ENCODE assay signal across 12 cellular contexts in the genomic region with DNA sequence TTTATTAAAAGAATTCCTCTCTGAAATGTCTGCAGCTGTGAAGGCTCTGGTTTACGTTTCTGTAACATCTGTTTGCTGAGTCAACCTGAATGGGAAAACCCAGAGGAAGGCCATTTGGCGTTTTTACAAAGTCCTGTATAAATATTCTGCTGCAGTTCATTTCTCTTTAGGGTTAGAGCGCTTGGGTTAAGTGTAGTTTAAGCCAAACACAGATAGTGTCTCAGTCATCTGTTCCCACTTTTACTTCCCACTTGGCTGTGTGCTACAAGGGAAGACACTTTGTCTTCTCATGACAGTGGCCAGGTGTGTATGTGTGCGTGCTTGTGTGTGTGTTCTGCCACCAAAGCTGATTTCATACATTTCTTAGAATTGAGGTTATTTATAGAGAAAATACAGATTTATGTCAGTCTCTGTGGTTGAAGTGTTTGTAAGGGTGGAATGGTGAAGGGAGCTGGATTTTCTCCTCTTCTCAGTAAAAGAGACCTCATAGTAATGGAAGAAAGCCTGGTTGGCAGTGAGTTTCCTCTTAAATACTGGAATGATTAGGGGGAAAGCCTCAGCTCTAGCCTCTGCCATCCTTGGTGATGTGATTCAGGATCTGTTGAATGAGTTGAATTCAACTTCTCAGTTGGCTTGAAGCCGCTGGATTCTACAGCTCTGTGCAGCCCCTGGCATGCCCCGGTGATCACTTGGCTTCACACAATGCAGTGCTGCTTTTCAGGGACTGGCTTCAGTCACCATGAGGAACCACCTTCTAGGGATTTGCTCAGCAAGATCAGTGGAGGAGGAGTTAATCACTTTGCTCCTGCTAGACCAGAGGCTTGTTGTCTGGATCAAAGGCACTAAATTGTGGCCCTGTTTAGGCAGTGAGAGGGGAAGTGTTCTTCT. TPM values are rescaled to one million over a fixed set of nuclear protein-coding genes. Genes with fewer than 3 reads are reported as not detected.
DNase-seq lines count a peak whose midpoint lies in the region; ATAC-seq and TF ChIP-seq lines count a peak whose summit lies in the region.
"Had no signal": no experiment of that assay in that cellular context is flagged by ENCODE, and none has a peak within 500 bp of the region (broad histone marks: within the 10 kb centered on the region; RNA-seq: fewer than 3 reads in every experiment).

No MANE protein-coding gene starts in this region.

- H3K4me3 ChIP-seq in heart left ventricle (no peak overlapping the region), adrenal gland (no peak overlapping the region), hepatocyte (no peak overlapping the region), subcutaneous abdominal adipose tissue (ENCODE audit: low read depth in 1 of 5, low read length in 5 of 5) (no peak overlapping the region), uterus (no peak overlapping the region), WERI-Rb-1 (ENCODE audit: low read depth, low read length) (no peak overlapping the region)
- H3K4me3 ChIP-seq: gastrocnemius medialis had no signal

- H3K79me2 ChIP-seq in hepatocyte, result peaks cover 3% of the 10 kb centered on the region

- ATAC-seq in heart left ventricle, result peak in 3 of 4 donors; percentile 11 to 31 (median 29)
- ATAC-seq: gastrocnemius medialis had no signal

- no peak for TF ChIP-seq POLR2A in heart left ventricle (IDR thresholded peaks at IDR 0.05)
- no peak for TF ChIP-seq POLR2A in adrenal gland (IDR thresholded peaks at IDR 0.05)
- no peak for TF ChIP-seq POLR2A in uterus (IDR thresholded peaks at IDR 0.05)

- H3K9me2 ChIP-seq in hepatocyte (replicated peaks; ENCODE audit: insufficient read depth), result no peaks in the 10 kb centered on the region

- no peak overlapping the region for H2AFZ ChIP-seq in hepatocyte

- H3K36me3 ChIP-seq in heart left ventricle, result peaks cover 0 to 77% (median 63%) of the 10 kb centered on the region in 9 donors
- peaks cover 0 to 64% of the 10 kb centered on the region in 2 donors for H3K36me3 ChIP-seq in adrenal gland (replicated peaks in 1 of 2)
- H3K36me3 ChIP-seq in hepatocyte (replicated peaks; ENCODE audit: insufficient read depth, low read depth), result no peaks in the 10 kb centered on the region
- peaks cover 3 to 75% (median 71%) of the 10 kb centered on the region in 5 donors for H3K36me3 ChIP-seq in subcutaneous abdominal adipose tissue (ENCODE audit: control insufficient read depth in 5 of 5, insufficient read depth in 5 of 5, low read length in 5 of 5)
- H3K36me3 ChIP-seq in uterus, result no peaks in the 10 kb centered on the region
- peaks cover 98% of the 10 kb centered on the region for H3K36me3 ChIP-seq in WERI-Rb-1

- intact Hi-C loops in heart left ventricle (cut with DNase I) (loop anchor here (2.0 to 10.0 kb wide), 13 partner anchors 43 to 668 kb away; a partner anchor contains a TSS), cardiac septum (cut with DNase I) (loop anchor here (2.0 to 10.0 kb wide), 9 partner anchors 23 to 668 kb away; a partner anchor contains a TSS), adrenal gland (cut with DNase I) (loop anchor here (5.0 to 10.0 kb wide), 5 partner anchors 48 to 665 kb away; no protein-coding TSS in a partner anchor), uterus (cut with DNase I; ENCODE audit: low total_unique reads) (loop anchor here (5.0 to 10.0 kb wide), 2 partner anchors 403 to 665 kb away; no protein-coding TSS in a partner anchor)

- H3K9me3 ChIP-seq in heart left ventricle (no peaks in the 10 kb centered on the region), adrenal gland (replicated peaks in 1 of 3) (no peaks in the 10 kb centered on the region), hepatocyte (ENCODE audit: low read depth) (no peaks in the 10 kb centered on the region), subcutaneous abdominal adipose tissue (ENCODE audit: control insufficient read depth in 5 of 5, low read length in 5 of 5) (no peaks in the 10 kb centered on the region), uterus (no peaks in the 10 kb centered on the region), WERI-Rb-1 (ENCODE audit: severe bottlenecking) (no peaks in the 10 kb centered on the region)
- H3K9me3 ChIP-seq: gastrocnemius medialis had no signal

- DNase-seq in heart left ventricle, result no peak
- DNase-seq in cardiac septum (ENCODE audit: low spot score), result no peak
- DNase-seq in adrenal gland, result no peak
- DNase-seq in hepatocyte (ENCODE audit: low spot score), result peak; percentile 23
- no peak for DNase-seq in uterus
- no peak for DNase-seq in WERI-Rb-1
- no peak for DNase-seq in GDM1 (lab: John Stamatoyannopoulos, UW)
- DNase-seq: activated naive CD4-positive, alpha-beta T cell; gastrocnemius medialis; NCI-H1436; NK-92 treated with Interleukin-12 subunit alpha and Interleukin-12 subunit beta, amount 100 ng/mL, for 24 hours had no signal

- H3K4me2 ChIP-seq in hepatocyte, result no peak overlapping the region

- H3K4me1 ChIP-seq in heart left ventricle (peaks cover 0 to 48% (median 29%) of the 10 kb centered on the region in 12 donors), adrenal gland (replicated peaks in 1 of 2) (peaks cover 10 to 20% of the 10 kb centered on the region in 2 donors), hepatocyte (ENCODE audit: insufficient read depth) (peaks cover 15% of the 10 kb centered on the region), subcutaneous abdominal adipose tissue (ENCODE audit: control insufficient read depth in 5 of 5, insufficient read depth in 5 of 5, low read length in 5 of 5) (peaks cover 6 to 28% (median 25%) of the 10 kb centered on the region in 5 donors), uterus (peaks cover 0 to 3% of the 10 kb centered on the region in 2 donors)
- H3K4me1 ChIP-seq: gastrocnemius medialis had no signal

- WGBS in heart left ventricle, 4 donors, result 28 to 38% (median 32%) methylated on average over 6 of the region's 6 CpGs
- WGBS in adrenal gland, 4 donors, result 47 to 53% (median 48%) methylated on average over 5 to 6 of the region's 6 CpGs
- WGBS in hepatocyte (ENCODE audit: low lambda C conversion rate, missing lambda C conversion rate), result 58% methylated on average over 6 of the region's 6 CpGs

- TF ChIP-seq CTCF in heart left ventricle (IDR thresholded peaks at IDR 0.05), result no peak
- TF ChIP-seq CTCF in adrenal gland (IDR thresholded peaks at IDR 0.05), result no peak
- no peak for TF ChIP-seq CTCF in hepatocyte (IDR thresholded peaks at IDR 0.05; ENCODE audit: poor library complexity)
- no peak for TF ChIP-seq CTCF in uterus (IDR thresholded peaks at IDR 0.05)
- no peak for TF ChIP-seq CTCF in WERI-Rb-1 (IDR thresholded peaks at IDR 0.05; ENCODE audit: low read depth, low read length)

- H3K27me3 ChIP-seq in heart left ventricle, result no peaks in the 10 kb centered on the region
- no peaks in the 10 kb centered on the region for H3K27me3 ChIP-seq in adrenal gland
- H3K27me3 ChIP-seq in hepatocyte, result no peaks in the 10 kb centered on the region
- H3K27me3 ChIP-seq in subcutaneous abdominal adipose tissue (ENCODE audit: control insufficient read depth in 5 of 5, insufficient read depth in 4 of 5, low read length in 5 of 5), result no peaks in the 10 kb centered on the region
- H3K27me3 ChIP-seq in uterus, result no peaks in the 10 kb centered on the region
- no peaks in the 10 kb centered on the region for H3K27me3 ChIP-seq in WERI-Rb-1 (ENCODE audit: insufficient read depth, low read depth, severe bottlenecking)
- H3K27me3 ChIP-seq: gastrocnemius medialis had no signal

- H3K27ac ChIP-seq in heart left ventricle (peak overlapping the region in 7 of 12 donors; percentile 3 to 51 (median 36)), adrenal gland (peak overlapping the region in 3 of 5 donors; percentile 18 to 41 (median 31)), hepatocyte (peak overlapping the region; percentile 48), subcutaneous abdominal adipose tissue (ENCODE audit: low read depth, low read length) (peak overlapping the region; percentile 32), uterus (peak overlapping the region in 1 of 2 donors; percentile 14), WERI-Rb-1 (no peak overlapping the region)
- H3K27ac ChIP-seq: gastrocnemius medialis had no signal

- no peaks in the 10 kb centered on the region for H4K20me1 ChIP-seq in hepatocyte (ENCODE audit: insufficient read depth, poor library complexity, severe bottlenecking)

- no peak overlapping the region for H3K9ac ChIP-seq in subcutaneous abdominal adipose tissue (ENCODE audit: low read length in 5 of 5)

RNA-seq across cellular contexts. Expression of a gene that starts 50.6 kb away (rescaled TPM):
- total RNA-seq in heart left ventricle, result 10 to 100 TPM; 18.1 to 31.9 (median 22.7) TPM
- polyA plus RNA-seq in heart left ventricle, result 10 to 100 TPM; 15.0 to 19.7 TPM
- total RNA-seq in cardiac septum, result 23.0 TPM
- total RNA-seq in adrenal gland, result 10 to 100 TPM; 25.9 to 66.7 (median 40.2) TPM
- 10 to 100 TPM; 18.4 to 31.1 (median 30.8) TPM for polyA plus RNA-seq in adrenal gland
- 26.8 and 27.7 TPM in 2 replicates for total RNA-seq in hepatocyte
- 20.0 and 21.0 TPM in 2 replicates for polyA plus RNA-seq in hepatocyte
- total RNA-seq in uterus, result 10 to 100 TPM; 18.7 to 50.2 (median 35.7) TPM
